ENCODE assay signal across 18 cellular contexts in the genomic region with DNA sequence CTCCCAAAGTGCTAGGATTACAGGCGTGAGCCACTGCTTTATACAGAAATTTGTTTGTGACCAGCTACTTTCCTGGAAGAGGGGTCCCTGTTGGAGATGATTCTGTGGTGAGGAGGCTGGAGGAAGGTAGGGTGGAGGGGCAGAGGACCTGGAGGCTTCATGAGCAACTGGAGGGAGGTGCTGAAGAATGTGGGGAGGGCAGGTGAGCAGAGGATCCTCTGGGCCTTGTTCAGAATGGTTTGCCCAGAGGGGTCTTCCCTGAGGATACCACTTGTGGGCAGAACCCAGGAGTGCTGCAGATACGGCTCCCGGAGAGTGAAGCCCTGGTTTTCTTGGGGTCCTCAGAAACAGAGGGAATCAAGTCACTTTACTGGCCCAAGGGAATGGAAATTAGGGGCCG.
DNase-seq lines count a peak whose midpoint lies in the region; ATAC-seq, FAIRE-seq and TF ChIP-seq lines count a peak whose summit lies in the region.
"Had no signal": no experiment of that assay in that cellular context is flagged by ENCODE, and none has a peak within 500 bp of the region (broad histone marks: within the 10 kb centered on the region; RNA-seq: fewer than 3 reads in every experiment).

No MANE protein-coding gene starts in this region.

- H3K9ac ChIP-seq in HUES64 (ENCODE audit: low read depth, low read length) (no peak overlapping the region), K562 (ENCODE audit: insufficient read depth in 1 of 2, low read depth in 2 of 2, low read length in 2 of 2) (peak overlapping the region in 1 of 2 experiments; percentile 9; a peak in 1 of 4 replicates)

- no peaks in the 10 kb centered on the region for H4K20me1 ChIP-seq in K562 (replicated peaks; ENCODE audit: control insufficient read depth, insufficient read depth, low read length)

- no peak overlapping the region for H3K4me2 ChIP-seq in K562 (ENCODE audit: insufficient read depth, low read length)

- intact Hi-C loops in K562 (cut with micrococcal nuclease), result loop anchor here (2.0 to 5.0 kb wide), 4 partner anchors 145 to 805 kb away; partner anchors contain the start of genes CNIH4 and NVL
- intact Hi-C loops in lower lobe of right lung (cut with DNase I), result no loop called here
- intact Hi-C loops in thyroid gland (cut with DNase I), result no loop called here

- no TSS peak for BruUV-seq in K562 (replicated peaks; lab: Mats Ljungman, UMichigan)

- no peak for TF ChIP-seq CTCF in K562 (IDR thresholded peaks at IDR 0.05 in 2 of 3, conservative IDR thresholded peaks at IDR 0.05 in 1 of 3; ENCODE audit: insufficient read depth in 2 of 3, low read depth in 1 of 3, low read length in 3 of 3)
- no peak for TF ChIP-seq CTCF in lower lobe of right lung (IDR thresholded peaks at IDR 0.05)
- no peak for TF ChIP-seq CTCF in thyroid gland (IDR thresholded peaks at IDR 0.05)

- TF ChIP-seq RAD21 in K562 (CRISPR knock-in tag; conservative IDR thresholded peaks at IDR 0.05 in 1 of 2, IDR thresholded peaks at IDR 0.05 in 1 of 2), result no peak

- in situ Hi-C loops in K562 (cut with MboI), result no loop called here

- CTCF ChIA-PET in K562 (lab: Yijun Ruan, JAX; ENCODE audit: low intra/inter-chr PET ratio), result interaction anchor here (0.6 kb wide), 1 partner anchor 20 kb away, joined by 3 read pairs; no protein-coding TSS in a partner anchor

- H3K4me3 ChIP-seq in HUES64 (ENCODE audit: low read length) (no peak overlapping the region), K562 (no peak overlapping the region), lower lobe of right lung (no peak overlapping the region), thyroid gland (replicated peaks in 1 of 3) (no peak overlapping the region)
- H3K4me3 ChIP-seq: adrenal gland, HAP-1 had no signal

- H3K27me3 ChIP-seq in HUES64 (ENCODE audit: insufficient read depth, low read length), result no peaks in the 10 kb centered on the region
- H3K27me3 ChIP-seq in K562 (ENCODE audit: control insufficient read depth in 2 of 2, insufficient read depth in 2 of 2, low read length in 2 of 2), result no peaks in the 10 kb centered on the region
- no peaks in the 10 kb centered on the region for H3K27me3 ChIP-seq in lower lobe of right lung (ENCODE audit: low read depth)
- no peaks in the 10 kb centered on the region for H3K27me3 ChIP-seq in thyroid gland
- H3K27me3 ChIP-seq: adrenal gland, BE2C had no signal

- TF ChIP-seq POLR2A in K562 (conservative IDR thresholded peaks at IDR 0.05) (no peak), thyroid gland (IDR thresholded peaks at IDR 0.05) (no peak)

- no peak for TF ChIP-seq EP300 in K562 (IDR thresholded peaks at IDR 0.05; ENCODE audit: low read length)

- DNase-seq in K562 (ENCODE audit: extremely low read depth in 1 of 4, low spot score in 3 of 4) (no peak), lower lobe of right lung (no peak), thyroid gland (no peak), urothelium cell line (ENCODE audit: low spot score) (no peak), GOT3 (lab: John Stamatoyannopoulos, UW) (no peak)
- DNase-seq: activated CD4-positive, alpha-beta T cell treated with anti-CD3 and anti-CD28 coated beads, Interleukin-2, amount 50 U/mL, for 1 hour; adrenal gland; BE2C; DMS79 treated with DMSO at 0.1 percent for 48 hours; naive B cell; NK-92 treated with Interleukin-12 subunit alpha and Interleukin-12 subunit beta, amount 100 ng/mL, for 24 hours; SIG-M5; stimulated activated CD4-positive, alpha-beta T cell treated with anti-CD3 and anti-CD28 coated beads, Interleukin-4, amount 100 ng/mL, for 4 hours; T-helper 9 cell had no signal

- H3K9me3 ChIP-seq in HUES64 (ENCODE audit: insufficient read depth, low read depth, low read length) (peaks cover 4% of the 10 kb centered on the region; the same call in 1 of the 2 replicates), K562 (replicated peaks; ENCODE audit: control insufficient read depth, insufficient read depth, low read depth, low read length) (peaks cover 2% of the 10 kb centered on the region; the same call in 1 of the 2 replicates), lower lobe of right lung (no peaks in the 10 kb centered on the region), thyroid gland (no peaks in the 10 kb centered on the region)
- H3K9me3 ChIP-seq: adrenal gland, BE2C, HAP-1 had no signal

- WGBS in HUES64, result 84% methylated on average over 4 of the region's 4 CpGs
- WGBS in K562 (ENCODE audit: insufficient coverage, low coverage, missing lambda C conversion rate), result 100% methylated on average over 4 of the region's 4 CpGs
- 94 to 98% methylated on average over 4 of the region's 4 CpGs for WGBS in thyroid gland, 2 donors

- peak overlapping the region; percentile 84; the same call in 1 of the 2 replicates for H3K27ac ChIP-seq in HUES64 (ENCODE audit: low read depth, low read length)
- no peak overlapping the region for H3K27ac ChIP-seq in K562 (ENCODE audit: extremely low read depth, low read depth, low read length)
- peak overlapping the region; percentile 82 for H3K27ac ChIP-seq in lower lobe of right lung
- H3K27ac ChIP-seq in thyroid gland, result peak overlapping the region in 2 of 3 donors; percentile 75 to 79

- ATAC-seq in K562 (no peak), lower lobe of right lung (no peak), GM19395 (IDR thresholded peaks at IDR 0.05; ENCODE audit: unreplicated experiment) (no peak)
- ATAC-seq: sciatic nerve had no signal

- no peaks in the 10 kb centered on the region for H3K36me3 ChIP-seq in HUES64 (ENCODE audit: insufficient read depth, low read length)
- no peaks in the 10 kb centered on the region for H3K36me3 ChIP-seq in K562 (ENCODE audit: control insufficient read depth, insufficient read depth, low read length)
- H3K36me3 ChIP-seq in lower lobe of right lung, result no peaks in the 10 kb centered on the region
- H3K36me3 ChIP-seq in thyroid gland, result no peaks in the 10 kb centered on the region
- H3K36me3 ChIP-seq: adrenal gland, BE2C, HAP-1 had no signal

- H3K4me1 ChIP-seq in HUES64 (ENCODE audit: insufficient read depth, low read length), result peaks cover 63% of the 10 kb centered on the region
- H3K4me1 ChIP-seq in K562 (replicated peaks in 1 of 2; ENCODE audit: control insufficient read depth in 2 of 2, insufficient read depth in 2 of 2, low read length in 2 of 2), result peaks cover 46 to 49% of the 10 kb centered on the region in 2 experiments
- H3K4me1 ChIP-seq in lower lobe of right lung, result peaks cover 47% of the 10 kb centered on the region
- H3K4me1 ChIP-seq in thyroid gland, result peaks cover 23 to 39% of the 10 kb centered on the region in 2 donors

- FAIRE-seq in K562 (lab: Jason Lieb, UNC), result no peak
- no peak for FAIRE-seq in urothelium cell line (lab: Jason Lieb, UNC)

- no peaks in the 10 kb centered on the region for H3K79me2 ChIP-seq in K562 (ENCODE audit: control insufficient read depth, insufficient read depth, low read length)

- no peaks in the 10 kb centered on the region for H3K9me1 ChIP-seq in K562 (ENCODE audit: control insufficient read depth, insufficient read depth, low read length)

- H2AFZ ChIP-seq in K562 (ENCODE audit: low read depth, low read length), result peak overlapping the region; percentile 81; the same call in 1 of the 2 replicates

- POLR2A ChIA-PET in K562 (lab: Yijun Ruan, JAX), result interaction anchor here (0.6 kb wide), 1 partner anchor 13 kb away, joined by 3 read pairs; no protein-coding TSS in a partner anchor

TF ChIP-seq in K562, 482 proteins besides CTCF, POLR2A, EP300 and RAD21:
- no peak for TF ChIP-seq RUNX1 (IDR thresholded peaks at IDR 0.05; ENCODE audit: low read depth)
- TF ChIP-seq E2F3 (CRISPR knock-in tag; IDR thresholded peaks at IDR 0.05), result no peak
- no peak for TF ChIP-seq PYGO2 (tag; IDR thresholded peaks at IDR 0.05)
- TF ChIP-seq CHD1 (IDR thresholded peaks at IDR 0.05; ENCODE audit: low read length), result no peak
